Comparison of ENCODE assay signal across 1 cellular context in the genomic region with DNA sequence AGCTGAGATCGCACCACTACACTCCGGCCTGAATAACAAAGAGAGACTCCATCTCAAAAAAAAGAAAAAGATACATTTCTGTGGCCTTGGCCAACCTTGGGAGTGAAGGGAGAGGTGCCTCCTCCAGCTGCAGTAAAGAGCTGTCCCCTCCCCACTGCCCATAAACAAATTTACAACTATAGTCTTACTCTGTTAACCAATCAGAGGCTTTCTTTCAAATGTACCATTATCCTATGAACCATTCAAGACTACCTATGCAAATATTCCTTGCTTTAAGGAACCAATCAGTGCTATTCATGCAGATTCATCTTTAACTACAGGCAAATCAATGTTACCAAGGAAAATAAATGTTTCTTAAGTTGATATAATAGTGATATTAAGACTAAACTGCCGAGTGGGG.
TF ChIP-seq lines count a peak whose summit lies in the region.

No MANE protein-coding gene starts in this region.

TF ChIP-seq in K562, 482 proteins besides CTCF, POLR2A, EP300 and RAD21:
- TF ChIP-seq ZZZ3 (IDR thresholded peaks at IDR 0.05) (no peak), RBM14 (IDR thresholded peaks at IDR 0.05; ENCODE audit: borderline replicate concordance, insufficient read depth, low read depth, low read length) (no peak)
- TF ChIP-seq, protein P1, sequence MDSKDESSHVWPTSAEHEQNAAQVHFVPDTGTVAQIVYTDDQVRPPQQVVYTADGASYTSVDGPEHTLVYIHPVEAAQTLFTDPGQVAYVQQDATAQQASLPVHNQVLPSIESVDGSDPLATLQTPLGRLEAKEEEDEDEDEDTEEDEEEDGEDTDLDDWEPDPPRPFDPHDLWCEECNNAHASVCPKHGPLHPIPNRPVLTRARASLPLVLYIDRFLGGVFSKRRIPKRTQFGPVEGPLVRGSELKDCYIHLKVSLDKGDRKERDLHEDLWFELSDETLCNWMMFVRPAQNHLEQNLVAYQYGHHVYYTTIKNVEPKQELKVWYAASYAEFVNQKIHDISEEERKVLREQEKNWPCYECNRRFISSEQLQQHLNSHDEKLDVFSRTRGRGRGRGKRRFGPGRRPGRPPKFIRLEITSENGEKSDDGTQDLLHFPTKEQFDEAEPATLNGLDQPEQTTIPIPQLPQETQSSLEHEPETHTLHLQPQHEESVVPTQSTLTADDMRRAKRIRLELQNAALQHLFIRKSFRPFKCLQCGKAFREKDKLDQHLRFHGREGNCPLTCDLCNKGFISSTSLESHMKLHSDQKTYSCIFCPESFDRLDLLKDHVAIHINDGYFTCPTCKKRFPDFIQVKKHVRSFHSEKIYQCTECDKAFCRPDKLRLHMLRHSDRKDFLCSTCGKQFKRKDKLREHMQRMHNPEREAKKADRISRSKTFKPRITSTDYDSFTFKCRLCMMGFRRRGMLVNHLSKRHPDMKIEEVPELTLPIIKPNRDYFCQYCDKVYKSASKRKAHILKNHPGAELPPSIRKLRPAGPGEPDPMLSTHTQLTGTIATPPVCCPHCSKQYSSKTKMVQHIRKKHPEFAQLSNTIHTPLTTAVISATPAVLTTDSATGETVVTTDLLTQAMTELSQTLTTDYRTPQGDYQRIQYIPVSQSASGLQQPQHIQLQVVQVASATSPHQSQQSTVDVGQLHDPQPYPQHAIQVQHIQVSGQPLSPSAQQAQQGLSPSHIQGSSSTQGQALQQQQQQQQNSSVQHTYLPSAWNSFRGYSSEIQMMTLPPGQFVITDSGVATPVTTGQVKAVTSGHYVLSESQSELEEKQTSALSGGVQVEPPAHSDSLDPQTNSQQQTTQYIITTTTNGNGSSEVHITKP (IDR thresholded peaks at IDR 0.05; ENCODE audit: partially characterized antibody) = peak; percentile 23
